ENCODE assay signal across 21 cellular contexts in the genomic region with DNA sequence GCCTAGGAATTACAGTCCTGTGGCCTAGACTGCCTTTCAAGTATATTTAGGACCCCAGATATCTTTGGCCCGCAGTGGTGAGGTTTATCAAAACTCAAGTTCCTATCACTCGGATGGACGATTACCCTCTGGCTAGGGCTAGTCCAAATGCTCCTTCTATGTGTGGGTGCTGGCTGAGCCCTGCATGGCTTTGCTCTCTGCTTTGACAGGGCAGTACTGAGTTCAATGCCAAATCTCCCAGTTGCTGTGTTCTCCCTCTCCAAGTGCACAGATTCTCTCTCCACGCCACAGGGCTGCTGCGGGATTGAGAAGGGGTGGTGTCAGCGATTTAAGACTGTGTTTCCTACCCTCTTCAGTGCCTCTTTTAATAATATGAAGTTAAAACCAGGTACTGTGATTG.
"Had no signal": no experiment of that assay in that cellular context is flagged by ENCODE, and none has a peak within 500 bp of the region (broad histone marks: within the 10 kb centered on the region; RNA-seq: fewer than 3 reads in every experiment).

No MANE protein-coding gene starts in this region.

- H3K27ac ChIP-seq: coronary artery, dorsolateral prefrontal cortex, epithelial cell of prostate, esophagus squamous epithelium, gastrocnemius medialis, left lung, lower lobe of right lung had no signal

- ATAC-seq: esophagus mucosa, gastrocnemius medialis, left lung, lower lobe of right lung, mucosa of descending colon had no signal

- H3K27me3 ChIP-seq: dorsolateral prefrontal cortex, esophagus squamous epithelium, gastrocnemius medialis, left lung had no signal

- H3K4me1 ChIP-seq: esophagus squamous epithelium, gastrocnemius medialis, left lung, lower lobe of right lung had no signal

- H3K9me3 ChIP-seq: esophagus squamous epithelium, gastrocnemius medialis, lower lobe of right lung, mucosa of descending colon had no signal

- H3K4me3 ChIP-seq: coronary artery, dorsolateral prefrontal cortex, esophagus squamous epithelium, gastrocnemius medialis, left lung, lower lobe of right lung, mucosa of descending colon had no signal

- DNase-seq: dermis blood vessel endothelial cell; dorsolateral prefrontal cortex; effector CD4-positive, alpha-beta T cell; effector memory CD4-positive, alpha-beta T cell; erythroblast; esophagus squamous epithelium; foreskin fibroblast; foreskin melanocyte; gastrocnemius medialis; glutamatergic neuron; head of caudate nucleus; hippocampal formation; left cardiac atrium; left lung; lower lobe of right lung; mesenchymal stem cell; mucosa of descending colon; naive B cell had no signal

- H3K36me3 ChIP-seq: esophagus squamous epithelium, gastrocnemius medialis, left lung, lower lobe of right lung had no signal
